10 cellular contexts compared by ENCODE assay signal in the genomic region with DNA sequence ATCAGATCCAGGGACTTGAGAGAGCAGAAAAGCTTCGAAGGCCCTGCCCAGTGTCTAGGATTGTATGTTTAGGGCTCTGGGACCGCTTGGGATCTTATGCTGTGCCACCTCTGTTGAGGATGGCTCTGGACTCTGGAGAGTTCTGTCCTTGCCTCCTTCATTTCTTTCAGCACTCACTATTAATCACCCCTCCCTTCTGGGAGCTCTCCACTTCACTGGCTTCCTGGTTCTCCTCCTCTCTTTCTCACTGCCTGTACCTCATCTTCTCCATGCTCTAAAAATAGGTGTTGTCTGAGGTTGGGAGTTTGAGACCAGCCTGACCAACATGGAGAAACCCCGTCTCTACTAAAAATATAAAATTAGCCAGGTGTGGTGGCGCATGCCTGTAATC. TPM values are rescaled to one million over a fixed set of nuclear protein-coding genes. Genes with fewer than 3 reads are reported as not detected.
DNase-seq lines count a peak whose midpoint lies in the region; ATAC-seq and TF ChIP-seq lines count a peak whose summit lies in the region.
"Had no signal": no experiment of that assay in that cellular context is flagged by ENCODE, and none has a peak within 500 bp of the region (broad histone marks: within the 10 kb centered on the region; RNA-seq: fewer than 3 reads in every experiment).

No MANE protein-coding gene starts in this region.

- 93% methylated on average over 4 of the region's 4 CpGs for WGBS in smooth muscle cell (ENCODE audit: low lambda C conversion rate)

- H3K27me3 ChIP-seq in HUES6 (ENCODE audit: control insufficient read depth, insufficient read depth, low read length) (no peaks in the 10 kb centered on the region), smooth muscle cell (ENCODE audit: low read depth) (no peaks in the 10 kb centered on the region)

- H3K4me1 Mint-ChIP-seq in T-helper 17 cell (peaks cover 42% of the 10 kb centered on the region), immature natural killer cell (peaks cover 51 to 65% of the 10 kb centered on the region in 2 donors)

- H3K27ac Mint-ChIP-seq in T-helper 17 cell = peak overlapping the region; percentile 74
- peak overlapping the region in 4 of 6 donors; percentile 47 to 90 (median 76) for H3K27ac Mint-ChIP-seq in immature natural killer cell
- H3K27ac Mint-ChIP-seq: memory B cell had no signal

- H3K4me3 Mint-ChIP-seq in T-helper 17 cell (peak overlapping the region; percentile 43), immature natural killer cell (peak overlapping the region; percentile 55 to 78 (median 70))
- H3K4me3 Mint-ChIP-seq: memory B cell had no signal

- H3K27ac ChIP-seq in HUES6 (ENCODE audit: low read depth, low read length) = peak overlapping the region; percentile 7; the same call in 1 of the 2 replicates
- peak overlapping the region; percentile 96 for H3K27ac ChIP-seq in smooth muscle cell (ENCODE audit: low read depth)

- peaks cover 34% of the 10 kb centered on the region for H3K4me1 ChIP-seq in HUES6 (ENCODE audit: control insufficient read depth, insufficient read depth, low read length)
- peaks cover 22% of the 10 kb centered on the region for H3K4me1 ChIP-seq in smooth muscle cell (ENCODE audit: low read depth)

- peaks cover 3% of the 10 kb centered on the region for H3K36me3 Mint-ChIP-seq in T-helper 17 cell (ENCODE audit: low read depth)
- no peaks in the 10 kb centered on the region for H3K36me3 Mint-ChIP-seq in immature natural killer cell

- TF ChIP-seq CTCF in smooth muscle cell (IDR thresholded peaks at IDR 0.05; ENCODE audit: borderline replicate concordance, insufficient read depth, poor library complexity, severe bottlenecking) = no peak

- H3K4me2 ChIP-seq in smooth muscle cell = peak overlapping the region; percentile 71

- DNase-seq in T-helper 17 cell (no peak), immature natural killer cell (no peak), smooth muscle cell (lab: John Stamatoyannopoulos, UW; ENCODE audit: unreplicated experiment) (no peak), SIG-M5 (lab: John Stamatoyannopoulos, UW) (no peak)
- DNase-seq: activated CD4-positive, alpha-beta T cell treated with anti-CD3 and anti-CD28 coated beads for 4 hours; NCI-H1694 had no signal

- H4K20me1 ChIP-seq in smooth muscle cell (ENCODE audit: low read depth) = peaks cover 88% of the 10 kb centered on the region

- H3F3A ChIP-seq in smooth muscle cell (ENCODE audit: low read depth) = no peaks in the 10 kb centered on the region

- no peaks in the 10 kb centered on the region for H3K9me3 ChIP-seq in HUES6 (ENCODE audit: control insufficient read depth, insufficient read depth, low read depth, low read length)
- H3K9me3 ChIP-seq in T-helper 17 cell (ENCODE audit: control insufficient read depth, low read length, poor library complexity, severe bottlenecking) = no peaks in the 10 kb centered on the region
- no peaks in the 10 kb centered on the region for H3K9me3 ChIP-seq in smooth muscle cell (replicated peaks; ENCODE audit: low read depth)

- no peak overlapping the region for H3K4me3 ChIP-seq in HUES6 (ENCODE audit: low read depth, low read length)
- H3K4me3 ChIP-seq in smooth muscle cell = no peak overlapping the region

- H3K9me3 Mint-ChIP-seq in immature natural killer cell = no peaks in the 10 kb centered on the region
- H3K9me3 Mint-ChIP-seq: memory B cell had no signal

- H3K27me3 Mint-ChIP-seq in T-helper 17 cell (no peaks in the 10 kb centered on the region), immature natural killer cell (ENCODE audit: low read depth in 3 of 3) (peaks cover 0 to 1% (median 0%) of the 10 kb centered on the region in 3 donors)
- H3K27me3 Mint-ChIP-seq: memory B cell had no signal

- peaks cover 14% of the 10 kb centered on the region for H3K79me2 ChIP-seq in smooth muscle cell (ENCODE audit: low read depth)

- ATAC-seq in T-helper 17 cell (no peak), HG03045 (IDR thresholded peaks at IDR 0.05; ENCODE audit: unreplicated experiment) (no peak), GM19035 (IDR thresholded peaks at IDR 0.05; ENCODE audit: unreplicated experiment) (no peak)

- peak overlapping the region; percentile 29 for H3K9ac ChIP-seq in HUES6 (ENCODE audit: low read length)
- peak overlapping the region; percentile 89 for H3K9ac ChIP-seq in smooth muscle cell (ENCODE audit: low read depth)

- H3K36me3 ChIP-seq in HUES6 (ENCODE audit: control insufficient read depth, insufficient read depth, low read length) (no peaks in the 10 kb centered on the region), smooth muscle cell (ENCODE audit: low read depth) (no peaks in the 10 kb centered on the region)

- H2AFZ ChIP-seq in smooth muscle cell (ENCODE audit: low read depth) = no peak overlapping the region

RNA-seq across cellular contexts. Expression of gene MAPKBP1, which starts 17.3 kb away (rescaled TPM):
- total RNA-seq in T-helper 17 cell (10 to 100 TPM; 30.2 to 34.6 TPM), smooth muscle cell (9.0 and 10.7 TPM in 2 replicates)
- polyA plus RNA-seq in immature natural killer cell (1 to 10 TPM; 1.8 to 7.2 (median 3.6) TPM), smooth muscle cell (6.6 and 9.3 TPM in 2 replicates)

RNA-seq across cellular contexts. Expression of gene JMJD7, which starts 36.4 kb away (rescaled TPM):
- 10 to 100 TPM; 26.7 to 35.6 TPM for total RNA-seq in T-helper 17 cell
- polyA plus RNA-seq in immature natural killer cell = 10 to 100 TPM; 20.6 to 57.4 (median 23.6) TPM
- total RNA-seq in smooth muscle cell = 5.0 TPM in 1 of 2 replicates, not detected in the other
- polyA plus RNA-seq in smooth muscle cell = 3.3 and 7.8 TPM in 2 replicates

RNA-seq across cellular contexts. Expression of gene PLA2G4B, which starts 47.1 kb away (rescaled TPM):
- 10 to 100 TPM; 23.1 to 34.8 TPM for total RNA-seq in T-helper 17 cell
- 1 to 10 TPM in 2 of 3 donors, not detected in 1; 1.1 to 2.7 TPM for polyA plus RNA-seq in immature natural killer cell
- total RNA-seq in smooth muscle cell = 0.85 and 4.2 TPM in 2 replicates
- 2.2 and 9.5 TPM in 2 replicates for polyA plus RNA-seq in smooth muscle cell
